Comparison of ENCODE assay signal across 14 cellular contexts in genomic region chr10:4243169-4243568, GRCh38.
DNase-seq lines count a peak whose midpoint lies in the region; ATAC-seq, FAIRE-seq and TF ChIP-seq lines count a peak whose summit lies in the region.
"Had no signal": no experiment of that assay in that cellular context is flagged by ENCODE, and none has a peak within 500 bp of the region (broad histone marks: within the 10 kb centered on the region; RNA-seq: fewer than 3 reads in every experiment).

No MANE protein-coding gene starts in this region.

- H3K4me3 ChIP-seq in A549 (no peak overlapping the region), Panc1 (ENCODE audit: low read depth in 2 of 2, low read length in 2 of 2) (peak overlapping the region in 1 of 2 experiments; percentile 2; a peak in 2 of 4 replicates), fibroblast of lung (replicated peaks in 1 of 4; ENCODE audit: control extremely low read depth in 1 of 4, insufficient read depth in 1 of 4, low read depth in 3 of 4, low read length in 4 of 4) (peak overlapping the region; percentile 7 to 36 (median 32)), trophoblast cell (ENCODE audit: low read depth, low read length) (no peak overlapping the region)

- H2AFZ ChIP-seq in fibroblast of lung (ENCODE audit: low read length) (no peak overlapping the region), trophoblast cell (ENCODE audit: insufficient read depth, low read length, poor library complexity) (no peak overlapping the region)

- peak overlapping the region; percentile 73 for H3K9ac ChIP-seq in fibroblast of lung (ENCODE audit: insufficient read depth, low read length)
- no peak overlapping the region for H3K9ac ChIP-seq in trophoblast cell (ENCODE audit: low read length)

- H3K79me2 ChIP-seq in fibroblast of lung (ENCODE audit: control insufficient read depth, insufficient read depth, low read length) (no peaks in the 10 kb centered on the region), trophoblast cell (ENCODE audit: control insufficient read depth, insufficient read depth, low read length, poor library complexity) (peaks cover 4% of the 10 kb centered on the region)

- H2AK5ac ChIP-seq in trophoblast cell (ENCODE audit: low read length) = no peak overlapping the region

- CTCF ChIA-PET in A549 (lab: Yijun Ruan, JAX) = interaction anchor here (0.7 to 0.8 kb wide), 2 partner anchors 549 to 1003 kb away, joined by 3 to 4 read pairs; no protein-coding TSS in a partner anchor
- CTCF ChIA-PET in Panc1 (lab: Charles Lee) = interaction anchor here (0.6 kb wide), 1 partner anchor 431 kb away, joined by 7 read pairs; no protein-coding TSS in a partner anchor

- no peak overlapping the region for H3K4ac ChIP-seq in trophoblast cell (ENCODE audit: low read depth, low read length)

- H3K27me3 ChIP-seq in Panc1 (ENCODE audit: control insufficient read depth, insufficient read depth, low read length) = no peaks in the 10 kb centered on the region
- H3K27me3 ChIP-seq in fibroblast of lung (ENCODE audit: control insufficient read depth, insufficient read depth, low read length) = no peaks in the 10 kb centered on the region
- no peaks in the 10 kb centered on the region for H3K27me3 ChIP-seq in trophoblast cell (ENCODE audit: insufficient read depth, low read length)

- H3K4me1 Mint-ChIP-seq in activated T-helper 2 cell treated with anti-CD3 and anti-CD28 coated beads, Interferon-gamma antibody, Interleukin-2, Interleukin-4, amounts not matched to agents 10 μg/mL and 5 μg/mL and 100 μg/mL, durations not matched to agents 14 hours and 24 hours and 36 hours (ENCODE audit: low read depth) = peaks cover 45% of the 10 kb centered on the region

- no peak for TF ChIP-seq EP300 in A549 (IDR thresholded peaks at IDR 0.05)

- no peak for TF ChIP-seq CTCF in A549 (IDR thresholded peaks at IDR 0.05)
- TF ChIP-seq CTCF in Panc1 (IDR thresholded peaks at IDR 0.05) = no peak
- no peak for TF ChIP-seq CTCF in fibroblast of lung (conservative IDR thresholded peaks at IDR 0.05 in 1 of 2, IDR thresholded peaks at IDR 0.05 in 1 of 2; ENCODE audit: low read depth in 1 of 2, low read length in 2 of 2)

- no peak overlapping the region for H4K12ac ChIP-seq in trophoblast cell (ENCODE audit: low read depth, low read length)

- no TSS peak for BruUV-seq in Panc1 (replicated peaks; lab: Mats Ljungman, UMichigan)

- ATAC-seq in A549 (no peak), Panc1 (no peak), GM18502 (IDR thresholded peaks at IDR 0.05; ENCODE audit: poor library complexity, unreplicated experiment) (no peak)

- H4K20me1 ChIP-seq in fibroblast of lung (ENCODE audit: control insufficient read depth, extremely low read depth, insufficient read depth, low read length) = no peaks in the 10 kb centered on the region

- DNase-seq in A549 (ENCODE audit: low read depth in 1 of 2, low spot score in 1 of 2) (no peak), Panc1 (ENCODE audit: low read depth, low spot score) (no peak), fibroblast of lung (ENCODE audit: low read depth in 2 of 2) (no peak), trophoblast cell (peak in 1 of 2 donors; percentile 32), SIG-M5 treated with dmso at 0.1 percent for 504 hours (lab: John Stamatoyannopoulos, UW; ENCODE audit: unreplicated experiment) (no peak), CD1c-positive myeloid dendritic cell (ENCODE audit: extremely low spot score) (no peak)
- no peak for DNase-seq in activated T-helper 2 cell treated with anti-CD3 and anti-CD28 coated beads, Interferon-gamma antibody, Interleukin-2, Interleukin-4, amounts not matched to agents 10 μg/mL and 5 μg/mL and 100 μg/mL, durations not matched to agents 14 hours and 24 hours and 36 hours (ENCODE audit: low spot score)
- DNase-seq: activated B cell treated with CpG ODN at 0.5 μM for 24 hours; NCI-H2227 treated with DMSO at 0.1 percent for 48 hours; stimulated activated naive CD4-positive, alpha-beta T cell had no signal

- POLR2A ChIA-PET in A549 (lab: Yijun Ruan, JAX) (no interaction called here), Panc1 (lab: Charles Lee) (interaction anchor here (0.7 kb wide), 2 partner anchors 9 to 243 kb away, joined by 3 to 4 read pairs; no protein-coding TSS in a partner anchor)

- no peak for TF ChIP-seq RAD21 in A549 (conservative IDR thresholded peaks at IDR 0.05 in 1 of 2, IDR thresholded peaks at IDR 0.05 in 1 of 2)

- intact Hi-C loops in Panc1 (cut with micrococcal nuclease; ENCODE audit: unreplicated experiment) = no loop called here
- intact Hi-C loops in activated T-helper 2 cell treated with anti-CD3 and anti-CD28 coated beads, Interferon-gamma antibody, Interleukin-2, Interleukin-4, amounts not matched to agents 10 μg/mL and 5 μg/mL and 100 μg/mL, durations not matched to agents 14 hours and 24 hours and 36 hours (cut with micrococcal nuclease) = loop anchor here (1.0 to 10.0 kb wide), 6 partner anchors 111 to 438 kb away; no protein-coding TSS in a partner anchor

- H3K9me3 Mint-ChIP-seq in activated T-helper 2 cell treated with anti-CD3 and anti-CD28 coated beads, Interferon-gamma antibody, Interleukin-2, Interleukin-4, amounts not matched to agents 10 μg/mL and 5 μg/mL and 100 μg/mL, durations not matched to agents 14 hours and 24 hours and 36 hours = no peaks in the 10 kb centered on the region
- H3K9me3 Mint-ChIP-seq: activated B cell treated with CpG ODN at 0.5 μM for 24 hours had no signal

- no peak overlapping the region for H3K27ac Mint-ChIP-seq in activated T-helper 2 cell treated with anti-CD3 and anti-CD28 coated beads, Interferon-gamma antibody, Interleukin-2, Interleukin-4, amounts not matched to agents 10 μg/mL and 5 μg/mL and 100 μg/mL, durations not matched to agents 14 hours and 24 hours and 36 hours
- H3K27ac Mint-ChIP-seq: activated B cell treated with CpG ODN at 0.5 μM for 24 hours; activated T-cell treated with anti-CD3 and anti-CD28 coated beads, Interleukin-2, amount 50 U/mL, for 72 hours; B cell had no signal

- H3K4me1 ChIP-seq in A549 (peaks cover 30% of the 10 kb centered on the region), Panc1 (ENCODE audit: control insufficient read depth, insufficient read depth, low read length) (peaks cover 29% of the 10 kb centered on the region), fibroblast of lung (ENCODE audit: control insufficient read depth, extremely low read depth, insufficient read depth, low read length) (peaks cover 18% of the 10 kb centered on the region), trophoblast cell (ENCODE audit: control insufficient read depth in 1 of 2, insufficient read depth in 2 of 2, low read length in 2 of 2) (peaks cover 0 to 6% of the 10 kb centered on the region in 2 experiments)

- H3K36me3 ChIP-seq in Panc1 (ENCODE audit: control insufficient read depth, insufficient read depth, low read length) = no peaks in the 10 kb centered on the region
- H3K36me3 ChIP-seq in fibroblast of lung (ENCODE audit: control insufficient read depth, insufficient read depth, low read length) = no peaks in the 10 kb centered on the region
- H3K36me3 ChIP-seq in trophoblast cell (ENCODE audit: control insufficient read depth in 1 of 2, insufficient read depth in 2 of 2, low read length in 2 of 2) = peaks cover 0 to 1% of the 10 kb centered on the region in 2 experiments

- no peaks in the 10 kb centered on the region for H3K36me3 Mint-ChIP-seq in activated T-helper 2 cell treated with anti-CD3 and anti-CD28 coated beads, Interferon-gamma antibody, Interleukin-2, Interleukin-4, amounts not matched to agents 10 μg/mL and 5 μg/mL and 100 μg/mL, durations not matched to agents 14 hours and 24 hours and 36 hours (ENCODE audit: low read depth)

- in situ Hi-C loops in Panc1 (cut with HindIII; ENCODE audit: low pct_unique_long_range_greater_than_20kb, low sequenced_read_pairs) = no loop called here

- no peak for TF ChIP-seq POLR2A in A549 (IDR thresholded peaks at IDR 0.05; ENCODE audit: low read length)

- H4K8ac ChIP-seq in trophoblast cell (ENCODE audit: low read depth, low read length) = no peak overlapping the region

- FAIRE-seq in A549 (lab: Jason Lieb, UNC) = no peak

- peaks cover 3% of the 10 kb centered on the region for H3K27me3 Mint-ChIP-seq in activated T-helper 2 cell treated with anti-CD3 and anti-CD28 coated beads, Interferon-gamma antibody, Interleukin-2, Interleukin-4, amounts not matched to agents 10 μg/mL and 5 μg/mL and 100 μg/mL, durations not matched to agents 14 hours and 24 hours and 36 hours (ENCODE audit: low read depth)
- H3K27me3 Mint-ChIP-seq: activated B cell treated with CpG ODN at 0.5 μM for 24 hours, B cell had no signal

- peak overlapping the region in 1 of 2 experiments; percentile 11; a peak in 2 of 6 replicates for H3K27ac ChIP-seq in A549
- peak overlapping the region; percentile 95 for H3K27ac ChIP-seq in Panc1 (ENCODE audit: low read length)
- peak overlapping the region; percentile 97 for H3K27ac ChIP-seq in fibroblast of lung (ENCODE audit: insufficient read depth, low read length)
- peak overlapping the region; percentile 100 for H3K27ac ChIP-seq in trophoblast cell (ENCODE audit: low read depth, low read length)
- H3K27ac ChIP-seq: RWPE1 had no signal

- H3K9me3 ChIP-seq in A549 (no peaks in the 10 kb centered on the region), Panc1 (ENCODE audit: control insufficient read depth, insufficient read depth, low read depth, low read length) (peaks cover 18% of the 10 kb centered on the region; the same call in 1 of the 2 replicates), fibroblast of lung (ENCODE audit: control insufficient read depth, insufficient read depth, low read depth, low read length) (no peaks in the 10 kb centered on the region), trophoblast cell (ENCODE audit: insufficient read depth, low read depth, low read length) (no peaks in the 10 kb centered on the region)

- H3K4me2 ChIP-seq in A549 (peak overlapping the region; percentile 59), fibroblast of lung (ENCODE audit: extremely low read depth, insufficient read depth, low read length) (peak overlapping the region; percentile 76), trophoblast cell (ENCODE audit: low read length) (no peak overlapping the region)

- H2BK12ac ChIP-seq in trophoblast cell (ENCODE audit: low read length) = no peak overlapping the region

- H3K14ac ChIP-seq in trophoblast cell (ENCODE audit: low read length) = no peak overlapping the region

- H3K79me1 ChIP-seq in trophoblast cell (ENCODE audit: low read length) = peaks cover 24% of the 10 kb centered on the region

- H2BK120ac ChIP-seq in trophoblast cell (ENCODE audit: insufficient read depth, low read length, poor library complexity) = no peak overlapping the region

- H3K23ac ChIP-seq in trophoblast cell (ENCODE audit: low read length) = no peak overlapping the region

- 68% methylated on average over 6 of the region's 6 CpGs for WGBS in A549 (ENCODE audit: missing lambda C conversion rate)
- WGBS in trophoblast cell (ENCODE audit: extremely low coverage, insufficient coverage, insufficient read length) = no CpG with 5 or more reads among the region's 6 CpGs

- H4K91ac ChIP-seq in trophoblast cell (ENCODE audit: low read depth, low read length) = no peak overlapping the region

- no peak overlapping the region for H3K18ac ChIP-seq in trophoblast cell (ENCODE audit: low read length)

- H3K4me3 Mint-ChIP-seq in activated T-helper 2 cell treated with anti-CD3 and anti-CD28 coated beads, Interferon-gamma antibody, Interleukin-2, Interleukin-4, amounts not matched to agents 10 μg/mL and 5 μg/mL and 100 μg/mL, durations not matched to agents 14 hours and 24 hours and 36 hours (ENCODE audit: low read depth) = no peak overlapping the region
- H3K4me3 Mint-ChIP-seq: activated B cell treated with CpG ODN at 0.5 μM for 24 hours, B cell had no signal

- H2BK5ac ChIP-seq in trophoblast cell (ENCODE audit: low read depth, low read length, poor library complexity) = no peak overlapping the region

Comparison
In these comparisons a context has a peak if more than half of its experiments do, and no peak if none do; other contexts are left out.
1. H3K4me3 ChIP-seq: peak in fibroblast of lung (4 of 4); none in A549 (single experiment) and trophoblast cell (single experiment).